In genomic region chr1:89603651-89604413, GRCh38 we compare ENCODE assay signal across 11 cellular contexts. TPM values are rescaled to one million over a fixed set of nuclear protein-coding genes. Genes with fewer than 3 reads are reported as not detected.
A peak's percentile ranks its signal among the peaks of the same experiment; 100 is the strongest.
DNase-seq lines count a peak whose midpoint lies in the region; ATAC-seq and TF ChIP-seq lines count a peak whose summit lies in the region.
"Had no signal": no experiment of that assay in that cellular context is flagged by ENCODE, and none has a peak within 500 bp of the region (broad histone marks: within the 10 kb centered on the region; RNA-seq: fewer than 3 reads in every experiment).

No MANE protein-coding gene starts in this region.

- no peak for TF ChIP-seq POLR2A in gastroesophageal sphincter (IDR thresholded peaks at IDR 0.05)

- TF ChIP-seq EP300 in gastroesophageal sphincter (IDR thresholded peaks at IDR 0.05), result no peak

- H3K27me3 Mint-ChIP-seq in activated CD4-positive, alpha-beta memory T cell treated with anti-CD3 and anti-CD28 coated beads, Interleukin-2, amount 10 ng/mL, durations not matched to agents 7 days and 5 days, result no peaks in the 10 kb centered on the region

- H3K4me3 ChIP-seq in HEK293 (ENCODE audit: low read depth, low read length), result no peak overlapping the region
- H3K4me3 ChIP-seq in effector memory CD4-positive, alpha-beta T cell (ENCODE audit: insufficient read depth, low read depth, low read length, poor library complexity, severe bottlenecking), result no peak overlapping the region
- no peak overlapping the region for H3K4me3 ChIP-seq in gastroesophageal sphincter
- H3K4me3 ChIP-seq: prostate gland, testis had no signal

- no peak for TF ChIP-seq CTCF in HEK293 (tag by site-specific recombination; IDR thresholded peaks at IDR 0.05)
- TF ChIP-seq CTCF in gastroesophageal sphincter (IDR thresholded peaks at IDR 0.05), result no peak

- H3K27ac ChIP-seq in HEK293 (ENCODE audit: extremely low read depth, low read depth, low read length), result no peak overlapping the region
- H3K27ac ChIP-seq in effector memory CD4-positive, alpha-beta T cell (ENCODE audit: insufficient read depth, low read length, poor library complexity, severe bottlenecking), result peak overlapping the region; percentile 91
- H3K27ac ChIP-seq in gastroesophageal sphincter, result no peak overlapping the region
- H3K27ac ChIP-seq: prostate gland had no signal

- no peaks in the 10 kb centered on the region for H3K9me3 ChIP-seq in HEK293 (ENCODE audit: control insufficient read depth, insufficient read depth, low read depth, low read length)
- H3K9me3 ChIP-seq in effector memory CD4-positive, alpha-beta T cell (ENCODE audit: control insufficient read depth, low read length), result no peaks in the 10 kb centered on the region
- H3K9me3 ChIP-seq in gastroesophageal sphincter, result no peaks in the 10 kb centered on the region
- H3K9me3 ChIP-seq: prostate gland, testis had no signal

- H3K36me3 Mint-ChIP-seq in activated CD4-positive, alpha-beta memory T cell treated with anti-CD3 and anti-CD28 coated beads, Interleukin-2, amount 10 ng/mL, durations not matched to agents 7 days and 5 days (ENCODE audit: low read depth), result peaks cover 19% of the 10 kb centered on the region

- H3K27me3 ChIP-seq in effector memory CD4-positive, alpha-beta T cell (replicated peaks; ENCODE audit: control insufficient read depth, insufficient read depth, low read length, poor library complexity, severe bottlenecking), result no peaks in the 10 kb centered on the region
- H3K27me3 ChIP-seq in gastroesophageal sphincter, result no peaks in the 10 kb centered on the region
- H3K27me3 ChIP-seq: testis had no signal

- POLR2A ChIA-PET in HEK293 (lab: Yijun Ruan, JAX), result no interaction called here
- POLR2A ChIA-PET in activated CD4-positive, alpha-beta memory T cell treated with anti-CD3 and anti-CD28 coated beads, Interleukin-2, amount 10 ng/mL, durations not matched to agents 7 days and 5 days (lab: Charles Lee), result interaction anchor here (0.8 to 12.0 kb wide), 23 partner anchors 8 to 477 kb away, joined by 3 to 828 read pairs (median 8); partner anchors contain the start of genes LRRC8B and LRRC8C

- no peak for DNase-seq in activated CD4-positive, alpha-beta memory T cell treated with anti-CD3 and anti-CD28 coated beads, Interleukin-2, amount 10 ng/mL, durations not matched to agents 7 days and 5 days
- no peak for DNase-seq in effector memory CD4-positive, alpha-beta T cell
- peak; percentile 46 to 49 for DNase-seq in stimulated activated CD4-positive, alpha-beta T cell treated with anti-CD3 and anti-CD28 coated beads, Interleukin-2, amount 100 ng/mL, for 48 hours
- no peak for DNase-seq in NCI-H1930 (lab: John Stamatoyannopoulos, UW)
- DNase-seq: Kasumi-1 had no signal

- H3K4me1 ChIP-seq in HEK293 (ENCODE audit: control insufficient read depth, insufficient read depth, low read length) (no peaks in the 10 kb centered on the region), gastroesophageal sphincter (peaks cover 0 to 19% (median 0%) of the 10 kb centered on the region in 3 donors)
- peaks cover 55% of the 10 kb centered on the region for H3K4me1 ChIP-seq in effector memory CD4-positive, alpha-beta T cell (ENCODE audit: control insufficient read depth, insufficient read depth, low read length, poor library complexity, severe bottlenecking)
- H3K4me1 ChIP-seq: prostate gland had no signal

- H3K9me3 Mint-ChIP-seq in activated CD4-positive, alpha-beta memory T cell treated with anti-CD3 and anti-CD28 coated beads, Interleukin-2, amount 10 ng/mL, durations not matched to agents 7 days and 5 days, result no peaks in the 10 kb centered on the region

- ATAC-seq in HG02763 (IDR thresholded peaks at IDR 0.05; ENCODE audit: unreplicated experiment) (no peak), gastroesophageal sphincter (no peak), GM21717 (IDR thresholded peaks at IDR 0.05; ENCODE audit: unreplicated experiment) (no peak)

- H3K4me3 Mint-ChIP-seq in activated CD4-positive, alpha-beta memory T cell treated with anti-CD3 and anti-CD28 coated beads, Interleukin-2, amount 10 ng/mL, durations not matched to agents 7 days and 5 days, result peak overlapping the region; percentile 26

- WGBS in gastroesophageal sphincter (ENCODE audit: low coverage in 1 of 2), 2 donors, result 39 to 69% methylated on average over 3 to 4 of the region's 4 CpGs

- H3K27ac Mint-ChIP-seq in activated CD4-positive, alpha-beta memory T cell treated with anti-CD3 and anti-CD28 coated beads, Interleukin-2, amount 10 ng/mL, durations not matched to agents 7 days and 5 days, result peak overlapping the region; percentile 99

- H3K36me3 ChIP-seq in HEK293 (ENCODE audit: control insufficient read depth in 2 of 2, insufficient read depth in 1 of 2, low read length in 2 of 2) (no peaks in the 10 kb centered on the region), gastroesophageal sphincter (no peaks in the 10 kb centered on the region)
- H3K36me3 ChIP-seq in effector memory CD4-positive, alpha-beta T cell (ENCODE audit: control insufficient read depth, insufficient read depth, low read length), result no peaks in the 10 kb centered on the region
- H3K36me3 ChIP-seq: prostate gland had no signal

- peaks cover 89% of the 10 kb centered on the region for H3K4me1 Mint-ChIP-seq in activated CD4-positive, alpha-beta memory T cell treated with anti-CD3 and anti-CD28 coated beads, Interleukin-2, amount 10 ng/mL, durations not matched to agents 7 days and 5 days

- CTCF ChIA-PET in HEK293 (lab: Yijun Ruan, JAX), result interaction anchor here (0.7 to 1.9 kb wide), 4 partner anchors 10 to 159 kb away, joined by 3 to 14 read pairs (median 6); no protein-coding TSS in a partner anchor
- CTCF ChIA-PET in activated CD4-positive, alpha-beta memory T cell treated with anti-CD3 and anti-CD28 coated beads, Interleukin-2, amount 10 ng/mL, durations not matched to agents 7 days and 5 days (lab: Charles Lee), result interaction anchor here (0.9 to 10.4 kb wide), 14 partner anchors 8 to 620 kb away, joined by 3 to 102 read pairs (median 7); partner anchors contain the start of gene LRRC8C

TF ChIP-seq in HEK293, 187 proteins besides CTCF, POLR2A, EP300 and RAD21:
- TF ChIP-seq PRDM4 (tag by site-specific recombination; IDR thresholded peaks at IDR 0.05) (peak; percentile 79), ZNF23 (tag by site-specific recombination; IDR thresholded peaks at IDR 0.05; ENCODE audit: borderline replicate concordance) (no peak), ZNF341 (tag by site-specific recombination; IDR thresholded peaks at IDR 0.05; ENCODE audit: low read depth) (peak; percentile 50; the same call in 1 of the 2 replicates)

RNA-seq across cellular contexts. Expression of gene LRRC8C, which starts 29.1 kb away (rescaled TPM):
- 10 to 100 TPM; 52.5 to 55.6 TPM for total RNA-seq in activated CD4-positive, alpha-beta memory T cell treated with anti-CD3 and anti-CD28 coated beads, Interleukin-2, amount 10 ng/mL, durations not matched to agents 7 days and 5 days
- total RNA-seq in gastroesophageal sphincter, result 1 to 10 TPM; 5.4 to 9.6 (median 6.2) TPM

Comparison
In these comparisons a context has a peak if more than half of its experiments do, and no peak if none do; other contexts are left out.
1. DNase-seq: peak in stimulated activated CD4-positive, alpha-beta T cell treated with anti-CD3 and anti-CD28 coated beads, Interleukin-2, amount 100 ng/mL, for 48 hours (2 of 2); none in activated CD4-positive, alpha-beta memory T cell treated with anti-CD3 and anti-CD28 coated beads, Interleukin-2, amount 10 ng/mL, durations not matched to agents 7 days and 5 days (single experiment), effector memory CD4-positive, alpha-beta T cell (0 of 3) and NCI-H1930 (0 of 2).
2. RNA of gene LRRC8C, which starts 29.1 kb away (total RNA-seq): 52.5 to 55.6 TPM in activated CD4-positive, alpha-beta memory T cell treated with anti-CD3 and anti-CD28 coated beads, Interleukin-2, amount 10 ng/mL, durations not matched to agents 7 days and 5 days; 5.4 to 9.6 TPM in gastroesophageal sphincter; every median in the first group is over 4 times any median in the second.